8 cellular contexts compared by ENCODE assay signal in the genomic region with DNA sequence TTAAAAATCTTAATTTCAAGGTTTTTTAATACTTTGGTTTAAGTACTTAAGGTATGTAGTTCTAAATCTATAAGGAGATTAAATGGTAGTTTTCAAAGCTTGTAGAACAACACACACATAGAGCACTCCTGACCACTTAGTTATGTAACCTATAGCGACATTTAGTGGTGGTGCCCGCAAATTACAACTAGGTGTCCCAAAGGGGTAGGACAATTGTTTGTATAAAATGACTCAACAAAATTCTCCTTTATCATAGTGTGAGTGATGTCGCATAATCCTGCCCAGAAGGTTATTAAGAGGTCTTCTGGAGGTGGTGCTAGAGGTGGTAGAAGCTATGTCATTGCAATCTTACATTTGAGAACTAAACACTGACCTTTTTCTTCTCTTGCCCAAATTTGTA.
DNase-seq lines count a peak whose midpoint lies in the region; ATAC-seq and TF ChIP-seq lines count a peak whose summit lies in the region.

No MANE protein-coding gene starts in this region.

- no peaks in the 10 kb centered on the region for H3K4me1 ChIP-seq in prostate gland (replicated peaks)

- H3K4me3 ChIP-seq in NB4 (ENCODE audit: low read depth, low read length) (no peak overlapping the region), prostate gland (no peak overlapping the region)

- no peaks in the 10 kb centered on the region for H3K36me3 ChIP-seq in prostate gland

- DNase-seq in GM04504 (ENCODE audit: low read depth) (peak; percentile 31), NB4 (ENCODE audit: low read depth) (peak; percentile 66), SK-MEL-5 (ENCODE audit: low read depth, low spot score) (peak; percentile 64), cardiac septum (ENCODE audit: low spot score) (peak; percentile 80), prostate gland (ENCODE audit: low spot score) (peak; percentile 80), cerebellar nuclear complex (lab: John Stamatoyannopoulos, UW) (no peak)
- peak; percentile 59 for DNase-seq in activated naive CD8-positive, alpha-beta T cell treated with anti-CD3 and anti-CD28 coated beads for 36 hours

- WGBS in prostate gland: 0% methylated on average over 3 of the region's 3 CpGs

- H3K9me3 Mint-ChIP-seq in activated naive CD8-positive, alpha-beta T cell treated with anti-CD3 and anti-CD28 coated beads for 36 hours: no peaks in the 10 kb centered on the region

- peak; percentile 57 for TF ChIP-seq CTCF in NB4 (IDR thresholded peaks at IDR 0.05; ENCODE audit: low read depth, low read length)
- peak; percentile 47 to 83 (median 78) for TF ChIP-seq CTCF in prostate gland (IDR thresholded peaks at IDR 0.05)

- H3K36me3 Mint-ChIP-seq in activated naive CD8-positive, alpha-beta T cell treated with anti-CD3 and anti-CD28 coated beads for 36 hours: no peaks in the 10 kb centered on the region

- peaks cover 10% of the 10 kb centered on the region for H3K4me1 Mint-ChIP-seq in activated naive CD8-positive, alpha-beta T cell treated with anti-CD3 and anti-CD28 coated beads for 36 hours

- H3K9me3 ChIP-seq in prostate gland: no peaks in the 10 kb centered on the region

- no peak overlapping the region for H3K27ac ChIP-seq in prostate gland

- no peaks in the 10 kb centered on the region for H3K27me3 Mint-ChIP-seq in activated naive CD8-positive, alpha-beta T cell treated with anti-CD3 and anti-CD28 coated beads for 36 hours

- peak; percentile 92 for ATAC-seq in HG02610 (IDR thresholded peaks at IDR 0.05; ENCODE audit: unreplicated experiment)

- no peak overlapping the region for H3K27ac Mint-ChIP-seq in activated naive CD8-positive, alpha-beta T cell treated with anti-CD3 and anti-CD28 coated beads for 36 hours

- TF ChIP-seq POLR2A in NB4 (IDR thresholded peaks at IDR 0.05; ENCODE audit: extremely low read depth, insufficient read length): no peak
- TF ChIP-seq POLR2A in prostate gland (IDR thresholded peaks at IDR 0.05): no peak

- intact Hi-C loops in cardiac septum (cut with DNase I) (loop anchor here (1.0 to 10.0 kb wide), 5 partner anchors 110 to 440 kb away; no protein-coding TSS in a partner anchor), prostate gland (cut with DNase I) (loop anchor here (2.0 to 5.0 kb wide), 2 partner anchors 378 to 437 kb away; no protein-coding TSS in a partner anchor)

- H3K4me3 Mint-ChIP-seq in activated naive CD8-positive, alpha-beta T cell treated with anti-CD3 and anti-CD28 coated beads for 36 hours: no peak overlapping the region

- H3K27me3 ChIP-seq in prostate gland (replicated peaks; ENCODE audit: insufficient read depth): no peaks in the 10 kb centered on the region

- in situ Hi-C loops in SK-MEL-5 (cut with HindIII; ENCODE audit: low pct_unique_long_range_greater_than_20kb, low sequenced_read_pairs): no loop called here

Comparison
In these comparisons a context has a peak if more than half of its experiments do, and no peak if none do; other contexts are left out.
1. DNase-seq: peak in GM04504 (single experiment), NB4 (single experiment), SK-MEL-5 (single experiment), activated naive CD8-positive, alpha-beta T cell treated with anti-CD3 and anti-CD28 coated beads for 36 hours (single experiment), cardiac septum (single experiment) and prostate gland (single experiment); none in cerebellar nuclear complex (0 of 2).